In the genomic region with DNA sequence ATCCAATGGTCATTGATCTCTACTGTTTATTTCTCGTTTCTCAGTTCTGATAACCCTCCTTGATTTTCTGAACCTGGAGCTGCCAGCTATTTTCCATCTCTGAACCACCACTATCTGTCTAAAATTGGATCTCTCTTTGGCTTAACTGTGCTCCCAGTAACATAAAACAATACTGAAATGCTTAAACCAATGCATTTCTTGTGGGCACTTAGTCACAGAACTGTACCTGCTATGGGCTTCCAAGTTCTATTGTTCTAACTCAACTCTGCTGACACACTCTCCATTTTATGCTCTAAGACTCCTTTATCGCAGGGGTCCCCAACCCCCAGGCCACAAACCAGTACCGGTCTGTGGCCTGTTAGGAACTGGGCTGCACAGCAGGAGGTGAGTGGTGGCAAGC, we compare ENCODE assay signal across 13 cellular contexts.
A peak's percentile ranks its signal among the peaks of the same experiment; 100 is the strongest.
DNase-seq lines count a peak whose midpoint lies in the region; ATAC-seq and TF ChIP-seq lines count a peak whose summit lies in the region.
"Had no signal": no experiment of that assay in that cellular context is flagged by ENCODE, and none has a peak within 500 bp of the region (broad histone marks: within the 10 kb centered on the region; RNA-seq: fewer than 3 reads in every experiment).

No MANE protein-coding gene starts in this region.

- H3K27me3 Mint-ChIP-seq in dendritic cell treated with granulocyte-macrophage colony-stimulating factor and Interleukin-4, amounts not matched to agents 40 ng/mL and 50 ng/mL, for 4 days: no peaks in the 10 kb centered on the region

- H3K4me3 Mint-ChIP-seq in dendritic cell treated with granulocyte-macrophage colony-stimulating factor and Interleukin-4, amounts not matched to agents 40 ng/mL and 50 ng/mL, for 4 days: no peak overlapping the region

- no peaks in the 10 kb centered on the region for H3K9me3 Mint-ChIP-seq in dendritic cell treated with granulocyte-macrophage colony-stimulating factor and Interleukin-4, amounts not matched to agents 40 ng/mL and 50 ng/mL, for 4 days

- ATAC-seq in GM18873 (IDR thresholded peaks at IDR 0.05; ENCODE audit: low FRiP score, unreplicated experiment): no peak

- WGBS in mesodermal cell (ENCODE audit: insufficient coverage in 2 of 2), 2 experiments: 89 to 96% methylated on average over 2 to 3 of the region's 3 CpGs
- WGBS in tibial nerve, 2 donors: 89 to 90% methylated on average over 3 of the region's 3 CpGs

- H3K27ac ChIP-seq in cardiac muscle cell (peak overlapping the region; percentile 63), mesodermal cell (ENCODE audit: low read depth, low read length, severe bottlenecking) (peak overlapping the region; percentile 86), tibial nerve (peak overlapping the region in 3 of 4 donors; percentile 68 to 92 (median 84))

- H3K9me3 ChIP-seq in cardiac muscle cell (ENCODE audit: low read depth): no peaks in the 10 kb centered on the region
- H3K9me3 ChIP-seq in mesodermal cell (ENCODE audit: control insufficient read depth, low read length): no peaks in the 10 kb centered on the region
- no peaks in the 10 kb centered on the region for H3K9me3 ChIP-seq in tibial nerve

- DNase-seq in cardiac muscle cell (ENCODE audit: low read depth in 1 of 2, low spot score in 1 of 2): no peak
- DNase-seq in cardiac septum (ENCODE audit: low spot score): no peak
- DNase-seq in tibial nerve (ENCODE audit: low spot score in 2 of 2): no peak
- no peak for DNase-seq in activated gamma-delta T cell treated with Interleukin-2 at 50 U/mL for 16 hours
- DNase-seq in amniotic stem cell (lab: John Stamatoyannopoulos, UW): no peak
- DNase-seq: DMS 273 treated with DMSO at 0.1 percent for 48 hours, GOT3, NCI-H1417 treated with DMSO at 0.1 percent for 48 hours, NCI-H524 treated with DMSO at 0.1 percent for 48 hours, SIG-M5 had no signal

- no peak overlapping the region for H3K4me3 ChIP-seq in cardiac muscle cell
- H3K4me3 ChIP-seq in mesodermal cell (ENCODE audit: extremely low read depth, insufficient read depth, low read length, poor library complexity, severe bottlenecking): no peak overlapping the region
- H3K4me3 ChIP-seq in tibial nerve: no peak overlapping the region

- H3K4me1 ChIP-seq in cardiac muscle cell (ENCODE audit: low read depth) (peaks cover 62% of the 10 kb centered on the region), mesodermal cell (ENCODE audit: control insufficient read depth, insufficient read depth, low read length, poor library complexity, severe bottlenecking) (peaks cover 23% of the 10 kb centered on the region), tibial nerve (peaks cover 0 to 57% (median 25%) of the 10 kb centered on the region in 4 donors)

- peaks cover 74% of the 10 kb centered on the region for H3K4me1 Mint-ChIP-seq in dendritic cell treated with granulocyte-macrophage colony-stimulating factor and Interleukin-4, amounts not matched to agents 40 ng/mL and 50 ng/mL, for 4 days (ENCODE audit: low read depth)

- no peak for TF ChIP-seq POLR2A in tibial nerve (IDR thresholded peaks at IDR 0.05)

- H3K27me3 ChIP-seq in cardiac muscle cell: no peaks in the 10 kb centered on the region
- H3K27me3 ChIP-seq in tibial nerve: no peaks in the 10 kb centered on the region

- peaks cover 33% of the 10 kb centered on the region for H3K36me3 Mint-ChIP-seq in dendritic cell treated with granulocyte-macrophage colony-stimulating factor and Interleukin-4, amounts not matched to agents 40 ng/mL and 50 ng/mL, for 4 days (ENCODE audit: low read depth)

- H3K36me3 ChIP-seq in cardiac muscle cell: no peaks in the 10 kb centered on the region
- H3K36me3 ChIP-seq in mesodermal cell (ENCODE audit: control insufficient read depth, insufficient read depth, low read length): peaks cover 4% of the 10 kb centered on the region
- no peaks in the 10 kb centered on the region for H3K36me3 ChIP-seq in tibial nerve

- TF ChIP-seq CTCF in cardiac muscle cell (IDR thresholded peaks at IDR 0.05; ENCODE audit: low read depth, low read length) (no peak), tibial nerve (IDR thresholded peaks at IDR 0.05) (no peak)

- intact Hi-C loops in cardiac septum (cut with DNase I): loop anchor here (5.0 kb wide), 1 partner anchor 41 kb away; no protein-coding TSS in a partner anchor
- intact Hi-C loops in dendritic cell treated with granulocyte-macrophage colony-stimulating factor and Interleukin-4, amounts not matched to agents 40 ng/mL and 50 ng/mL, for 4 days (cut with micrococcal nuclease): loop anchor here (2.0 to 5.0 kb wide), 3 partner anchors 13 to 166 kb away; partner anchors contain the start of gene SCAMP1

- H3K27ac Mint-ChIP-seq in dendritic cell treated with granulocyte-macrophage colony-stimulating factor and Interleukin-4, amounts not matched to agents 40 ng/mL and 50 ng/mL, for 4 days: peak overlapping the region; percentile 92

- no peak for TF ChIP-seq EP300 in tibial nerve (IDR thresholded peaks at IDR 0.05)
